Comparison of ENCODE assay signal across 19 cellular contexts in genomic region chr2:162457487-162457886, GRCh38.
DNase-seq lines count a peak whose midpoint lies in the region; ATAC-seq, FAIRE-seq and TF ChIP-seq lines count a peak whose summit lies in the region.
"Had no signal": no experiment of that assay in that cellular context is flagged by ENCODE, and none has a peak within 500 bp of the region (broad histone marks: within the 10 kb centered on the region; RNA-seq: fewer than 3 reads in every experiment).

No MANE protein-coding gene starts in this region.

- peak; percentile 31 for DNase-seq in DMS 273 (lab: John Stamatoyannopoulos, UW; ENCODE audit: unreplicated experiment)
- no peak for DNase-seq in DMS 273 treated with DMSO at 0.1 percent for 48 hours (lab: John Stamatoyannopoulos, UW)
- peak; percentile 0 for DNase-seq in astrocyte (ENCODE audit: low read depth)
- no peak for DNase-seq in left lung
- DNase-seq in smooth muscle cell (lab: John Stamatoyannopoulos, UW; ENCODE audit: unreplicated experiment) = no peak
- no peak for DNase-seq in posterior vena cava (ENCODE audit: low spot score)
- no peak for DNase-seq in Karpas-422
- DNase-seq: CD8-positive, alpha-beta T cell; COR-L47; DMS53; GF-D8; HCEC 1CT; HFFc6 had no signal

- ATAC-seq in left lung (peak; percentile 12), GM19023 (IDR thresholded peaks at IDR 0.05; ENCODE audit: unreplicated experiment) (no peak)
- ATAC-seq: CD8-positive, alpha-beta T cell; HepG2 had no signal

- H3K27me3 Mint-ChIP-seq in astrocyte (ENCODE audit: low read depth, unreplicated experiment) = no peaks in the 10 kb centered on the region

- H2AFZ ChIP-seq in astrocyte (ENCODE audit: low read depth, low read length) (no peak overlapping the region), smooth muscle cell (ENCODE audit: low read depth) (peak overlapping the region; percentile 19), Karpas-422 (ENCODE audit: low read length) (no peak overlapping the region)

- H3K79me2 ChIP-seq in astrocyte (ENCODE audit: insufficient read depth, low read length) = no peaks in the 10 kb centered on the region
- H3K79me2 ChIP-seq in smooth muscle cell (ENCODE audit: low read depth) = no peaks in the 10 kb centered on the region
- H3K79me2 ChIP-seq in Karpas-422 (ENCODE audit: low read length) = no peaks in the 10 kb centered on the region

- no peaks in the 10 kb centered on the region for H3K4me1 ChIP-seq in astrocyte (ENCODE audit: insufficient read depth, low read length)
- no peaks in the 10 kb centered on the region for H3K4me1 ChIP-seq in left lung
- H3K4me1 ChIP-seq in smooth muscle cell (ENCODE audit: low read depth) = peaks cover 7% of the 10 kb centered on the region
- H3K4me1 ChIP-seq in Karpas-422 (ENCODE audit: low read length) = no peaks in the 10 kb centered on the region

- peaks cover 6% of the 10 kb centered on the region for H3K9me3 Mint-ChIP-seq in astrocyte (ENCODE audit: unreplicated experiment)

- H3K36me3 ChIP-seq in astrocyte (ENCODE audit: insufficient read depth, low read length) = no peaks in the 10 kb centered on the region
- H3K36me3 ChIP-seq in left lung = no peaks in the 10 kb centered on the region
- H3K36me3 ChIP-seq in smooth muscle cell (ENCODE audit: low read depth) = no peaks in the 10 kb centered on the region
- no peaks in the 10 kb centered on the region for H3K36me3 ChIP-seq in Karpas-422 (ENCODE audit: insufficient read depth, low read length)

- no peaks in the 10 kb centered on the region for H3K4me1 Mint-ChIP-seq in astrocyte (ENCODE audit: low read depth, unreplicated experiment)
- H3K4me1 Mint-ChIP-seq: CD14-positive monocyte had no signal

- no peak for FAIRE-seq in astrocyte (lab: Jason Lieb, UNC)
- FAIRE-seq: D721Med, HepG2, HTR-8/SVneo had no signal

- H3K4me2 ChIP-seq in astrocyte (ENCODE audit: low read length) (no peak overlapping the region), smooth muscle cell (peak overlapping the region; percentile 57), Karpas-422 (ENCODE audit: low read depth, low read length, poor library complexity, severe bottlenecking) (no peak overlapping the region)

- H3K9ac ChIP-seq in astrocyte (ENCODE audit: low read length) (no peak overlapping the region), smooth muscle cell (ENCODE audit: low read depth) (no peak overlapping the region), Karpas-422 (ENCODE audit: low read length) (no peak overlapping the region)

- H3K9me3 ChIP-seq in astrocyte (ENCODE audit: insufficient read depth, low read depth, low read length) = no peaks in the 10 kb centered on the region
- no peaks in the 10 kb centered on the region for H3K9me3 ChIP-seq in left lung
- no peaks in the 10 kb centered on the region for H3K9me3 ChIP-seq in smooth muscle cell (replicated peaks; ENCODE audit: low read depth)
- H3K9me3 ChIP-seq in Karpas-422 (ENCODE audit: low read length) = peaks cover 12% of the 10 kb centered on the region

- H3K4me3 ChIP-seq in astrocyte (ENCODE audit: insufficient read depth, low read depth, low read length) (no peak overlapping the region), left lung (no peak overlapping the region), smooth muscle cell (no peak overlapping the region), Karpas-422 (ENCODE audit: low read length) (no peak overlapping the region)

- intact Hi-C loops in left lung (cut with DNase I) (no loop called here), posterior vena cava (cut with DNase I) (no loop called here)

- H3K27ac ChIP-seq in astrocyte (ENCODE audit: low read depth, low read length) = no peak overlapping the region
- H3K27ac ChIP-seq in left lung = no peak overlapping the region
- no peak overlapping the region for H3K27ac ChIP-seq in smooth muscle cell (ENCODE audit: low read depth)
- H3K27ac ChIP-seq in Karpas-422 (ENCODE audit: low read length) = no peak overlapping the region
- H3K27ac ChIP-seq: 22Rv1 had no signal

- H4K20me1 ChIP-seq in astrocyte (ENCODE audit: insufficient read depth, low read length) (no peaks in the 10 kb centered on the region), smooth muscle cell (ENCODE audit: low read depth) (no peaks in the 10 kb centered on the region), Karpas-422 (ENCODE audit: insufficient read depth, low read depth, low read length) (no peaks in the 10 kb centered on the region)

- 53% methylated on average over 6 of the region's 6 CpGs for WGBS in smooth muscle cell (ENCODE audit: low lambda C conversion rate)

- no peaks in the 10 kb centered on the region for H3K36me3 Mint-ChIP-seq in astrocyte (ENCODE audit: low read depth, unreplicated experiment)
- H3K36me3 Mint-ChIP-seq: CD14-positive monocyte; CD8-positive, alpha-beta T cell had no signal

- TF ChIP-seq CTCF in astrocyte (IDR thresholded peaks at IDR 0.05; ENCODE audit: insufficient read depth, low read depth, low read length) = no peak
- no peak for TF ChIP-seq CTCF in left lung (IDR thresholded peaks at IDR 0.05)
- no peak for TF ChIP-seq CTCF in smooth muscle cell (IDR thresholded peaks at IDR 0.05; ENCODE audit: borderline replicate concordance, insufficient read depth, poor library complexity, severe bottlenecking)

- H3K9me2 ChIP-seq in Karpas-422 (replicated peaks; ENCODE audit: insufficient read depth, low read length) = no peaks in the 10 kb centered on the region

- no peaks in the 10 kb centered on the region for H3K27me3 ChIP-seq in astrocyte (ENCODE audit: insufficient read depth, low read length)
- no peaks in the 10 kb centered on the region for H3K27me3 ChIP-seq in left lung
- H3K27me3 ChIP-seq in smooth muscle cell (ENCODE audit: low read depth) = peaks cover 38% of the 10 kb centered on the region
- no peaks in the 10 kb centered on the region for H3K27me3 ChIP-seq in Karpas-422 (ENCODE audit: low read length)

- no peak overlapping the region for H3K4me3 Mint-ChIP-seq in astrocyte (ENCODE audit: unreplicated experiment)
- H3K4me3 Mint-ChIP-seq: CD14-positive monocyte; CD8-positive, alpha-beta T cell; HFFc6 had no signal

- H3K27ac Mint-ChIP-seq in astrocyte (ENCODE audit: unreplicated experiment) = no peak overlapping the region
- H3K27ac Mint-ChIP-seq: CD14-positive monocyte; CD8-positive, alpha-beta T cell; HFFc6 had no signal

- H3F3A ChIP-seq in smooth muscle cell (ENCODE audit: low read depth) = no peaks in the 10 kb centered on the region

Comparison
In these comparisons a context has a peak if more than half of its experiments do, and no peak if none do; other contexts are left out.
1. DNase-seq: peak in DMS 273 (single experiment) and astrocyte (single experiment); none in DMS 273 treated with DMSO at 0.1 percent for 48 hours (single experiment), left lung (0 of 2), smooth muscle cell (single experiment), posterior vena cava (single experiment) and Karpas-422 (single experiment).